ENCODE assay signal across 24 cellular contexts in genomic region chr4:2457481-2458295, GRCh38. TPM values are rescaled to one million over a fixed set of nuclear protein-coding genes. Genes with fewer than 3 reads are reported as not detected.
"Had no signal": no experiment of that assay in that cellular context is flagged by ENCODE, and none has a peak within 500 bp of the region (broad histone marks: within the 10 kb centered on the region; RNA-seq: fewer than 3 reads in every experiment).

No MANE protein-coding gene starts in this region.

- H3K36me3 ChIP-seq: esophagus muscularis mucosa, gastroesophageal sphincter, heart left ventricle, neutrophil, transverse colon, WERI-Rb-1 had no signal

- H3K27me3 ChIP-seq: transverse colon had no signal

- H3K36me3 Mint-ChIP-seq: activated naive CD8-positive, alpha-beta T cell treated with anti-CD3 and anti-CD28 coated beads for 36 hours; natural killer cell had no signal

- ATAC-seq: gastroesophageal sphincter; heart left ventricle; natural killer cell; stimulated activated naive CD8-positive, alpha-beta T cell treated with anti-CD3 and anti-CD28 coated beads, Interleukin-15, Interleukin-2, amounts not matched to agents 100 U/mL and 50 U/mL, for 24 hours had no signal

- H3K27ac ChIP-seq: esophagus muscularis mucosa, gastroesophageal sphincter, heart left ventricle, neutrophil, transverse colon, WERI-Rb-1 had no signal

- H3K9me3 ChIP-seq: esophagus muscularis mucosa, gastroesophageal sphincter, heart left ventricle, neutrophil, transverse colon had no signal

- H3K27ac Mint-ChIP-seq: activated naive CD8-positive, alpha-beta T cell treated with anti-CD3 and anti-CD28 coated beads for 36 hours; activated T-helper 1 cell treated with anti-CD3 and anti-CD28 coated beads, Interleukin-12 subunit alpha, Interleukin-12 subunit beta, Interleukin-2, Interleukin-4 antibody, amounts not matched to agents 30 ng/mL and 10 ng/mL and 1 ng/mL, durations not matched to agents 14 hours and 24 hours and 36 hours; natural killer cell had no signal

- H3K9me3 Mint-ChIP-seq: activated naive CD8-positive, alpha-beta T cell treated with anti-CD3 and anti-CD28 coated beads for 36 hours; activated T-helper 1 cell treated with anti-CD3 and anti-CD28 coated beads, Interleukin-12 subunit alpha, Interleukin-12 subunit beta, Interleukin-2, Interleukin-4 antibody, amounts not matched to agents 30 ng/mL and 10 ng/mL and 1 ng/mL, durations not matched to agents 14 hours and 24 hours and 36 hours; natural killer cell had no signal

- DNase-seq: activated CD4-positive, alpha-beta T cell treated with anti-CD3 and anti-CD28 coated beads, Interleukin-2, amount 50 U/mL, for 48 hours; activated gamma-delta T cell treated with Interleukin-2 at 50 U/mL for 16 hours; activated naive CD8-positive, alpha-beta T cell treated with anti-CD3 and anti-CD28 coated beads for 36 hours; activated T-cell treated with anti-CD3 and anti-CD28 coated beads for 4 hours; amniotic stem cell; dermis blood vessel endothelial cell; effector memory CD4-positive, alpha-beta T cell; heart left ventricle; kidney glomerular epithelial cell; natural killer cell; stimulated activated CD4-positive, alpha-beta T cell treated with anti-CD3 and anti-CD28 coated beads, Interleukin-12 subunit alpha, Interleukin-12 subunit beta, amount 100 ng/mL, for 4 hours; stimulated activated CD4-positive, alpha-beta T cell treated with anti-CD3 and anti-CD28 coated beads, Interleukin-1b, Interleukin-23, amount 100 ng/mL, for 48 hours; stimulated activated naive CD8-positive, alpha-beta T cell treated with anti-CD3 and anti-CD28 coated beads, Interleukin-15, Interleukin-2, amounts not matched to agents 100 U/mL and 50 U/mL, for 24 hours; T-helper 2 cell; transverse colon; WERI-Rb-1 had no signal

- H3K4me3 ChIP-seq: esophagus muscularis mucosa, gastroesophageal sphincter, heart left ventricle, transverse colon had no signal

- H3K4me3 Mint-ChIP-seq: activated naive CD8-positive, alpha-beta T cell treated with anti-CD3 and anti-CD28 coated beads for 36 hours; activated T-helper 1 cell treated with anti-CD3 and anti-CD28 coated beads, Interleukin-12 subunit alpha, Interleukin-12 subunit beta, Interleukin-2, Interleukin-4 antibody, amounts not matched to agents 30 ng/mL and 10 ng/mL and 1 ng/mL, durations not matched to agents 14 hours and 24 hours and 36 hours; natural killer cell had no signal

RNA-seq across cellular contexts. Expression of gene CFAP99, which starts 38.9 kb away (rescaled TPM):
- total RNA-seq: activated naive CD8-positive, alpha-beta T cell treated with anti-CD3 and anti-CD28 coated beads for 36 hours; activated T-helper 1 cell treated with anti-CD3 and anti-CD28 coated beads, Interleukin-12 subunit alpha, Interleukin-12 subunit beta, Interleukin-2, Interleukin-4 antibody, amounts not matched to agents 30 ng/mL and 10 ng/mL and 1 ng/mL, durations not matched to agents 14 hours and 24 hours and 36 hours; cardiac septum; endothelial cell of umbilical vein; gastroesophageal sphincter; heart left ventricle; lower leg skin; mesenteric fat pad; natural killer cell had no signal
- polyA plus RNA-seq: heart left ventricle had no signal
